In the genomic region with DNA sequence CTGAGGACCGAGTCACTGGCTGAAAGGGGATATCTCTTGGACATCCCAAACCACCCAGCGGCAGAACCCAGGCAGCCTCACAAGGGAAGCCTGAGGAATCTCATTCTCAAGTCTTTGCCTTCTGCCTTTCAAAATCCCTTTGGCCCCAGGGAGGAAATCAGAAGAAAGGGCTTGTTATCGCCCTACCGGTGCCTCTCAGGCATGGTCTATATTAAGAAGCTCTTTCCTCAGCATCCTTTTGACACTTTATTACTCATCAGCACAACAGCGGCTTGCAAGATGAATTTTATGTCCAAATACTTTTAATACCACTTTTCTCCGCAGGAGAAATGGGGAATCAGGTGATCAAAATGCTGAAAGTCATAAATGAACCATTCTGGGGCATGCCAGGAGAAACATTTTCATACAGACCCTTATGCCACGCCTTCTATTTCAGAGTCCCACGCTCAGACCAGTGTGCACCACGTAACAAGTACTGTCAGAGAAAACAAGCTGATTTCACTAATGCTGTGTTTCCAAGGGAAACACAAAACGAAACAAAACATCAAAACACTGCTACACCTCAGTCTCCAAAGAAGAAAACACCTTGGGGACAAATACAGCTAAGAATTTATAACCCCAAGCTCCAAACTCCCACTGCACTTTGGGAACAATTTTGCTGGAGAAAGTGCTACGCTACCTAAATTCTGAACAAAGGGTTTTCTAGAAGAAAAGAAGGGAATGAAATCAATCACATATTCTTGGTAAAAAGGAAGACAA, we compare ENCODE assay signal across 8 cellular contexts. TPM values are rescaled to one million over a fixed set of nuclear protein-coding genes. Genes with fewer than 3 reads are reported as not detected.
DNase-seq lines count a peak whose midpoint lies in the region; ATAC-seq and TF ChIP-seq lines count a peak whose summit lies in the region.

No MANE protein-coding gene starts in this region.

- peak in 1 of 12 donors; percentile 8 for TF ChIP-seq CTCF in heart left ventricle (IDR thresholded peaks at IDR 0.05)

- H3K36me3 ChIP-seq in heart left ventricle = peaks cover 0 to 2% (median 0%) of the 10 kb centered on the region in 9 donors
- H3K36me3 ChIP-seq in mesenchymal stem cell (ENCODE audit: control insufficient read depth in 1 of 2, insufficient read depth in 2 of 2, low read depth in 1 of 2, low read length in 2 of 2) = no peaks in the 10 kb centered on the region

- peak overlapping the region in 1 of 2 experiments; percentile 3 for H3K4ac ChIP-seq in mesenchymal stem cell (ENCODE audit: low read depth in 1 of 2, low read length in 2 of 2)

- H4K91ac ChIP-seq in mesenchymal stem cell (ENCODE audit: low read length) = no peak overlapping the region

- H2BK120ac ChIP-seq in mesenchymal stem cell (ENCODE audit: low read depth, low read length) = no peak overlapping the region

- H3K4me3 Mint-ChIP-seq in activated naive CD8-positive, alpha-beta T cell = peak overlapping the region; percentile 46

- H3K4me1 ChIP-seq in heart left ventricle (peaks cover 4 to 99% (median 56%) of the 10 kb centered on the region in 12 donors), mesenchymal stem cell (ENCODE audit: control insufficient read depth, insufficient read depth, low read depth, low read length) (peaks cover 18% of the 10 kb centered on the region)

- peak overlapping the region; percentile 44 for H2AK5ac ChIP-seq in mesenchymal stem cell (ENCODE audit: low read length, severe bottlenecking)

- 50 to 54% (median 52%) methylated on average over 11 of the region's 11 CpGs for WGBS in heart left ventricle, 4 donors
- WGBS in mesenchymal stem cell = 76% methylated on average over 11 of the region's 11 CpGs

- H3K9me3 ChIP-seq in heart left ventricle = no peaks in the 10 kb centered on the region
- H3K9me3 ChIP-seq in mesenchymal stem cell (ENCODE audit: control insufficient read depth, low read length) = no peaks in the 10 kb centered on the region

- H2BK15ac ChIP-seq in mesenchymal stem cell (ENCODE audit: low read depth, poor library complexity, severe bottlenecking) = no peak overlapping the region

- H3K27me3 ChIP-seq in heart left ventricle (no peaks in the 10 kb centered on the region), mesenchymal stem cell (ENCODE audit: control insufficient read depth in 1 of 2, insufficient read depth in 1 of 2, low read length in 2 of 2) (no peaks in the 10 kb centered on the region)

- intact Hi-C loops in heart left ventricle (cut with DNase I) (loop anchor here in 5 of 10 donors (2.0 to 5.0 kb wide), 3 partner anchors 27 to 43 kb away; no protein-coding TSS in a partner anchor), Right ventricle myocardium inferior (cut with DNase I) (loop anchor here (5.0 kb wide), 1 partner anchor 38 kb away; no protein-coding TSS in a partner anchor)

- no peak overlapping the region for H3K14ac ChIP-seq in mesenchymal stem cell (ENCODE audit: low read length in 2 of 2)

- peak overlapping the region; percentile 58 to 93 (median 81) for H3K27ac ChIP-seq in heart left ventricle
- no peak overlapping the region for H3K27ac ChIP-seq in mesenchymal stem cell (ENCODE audit: low read length, poor library complexity, severe bottlenecking)

- no peak overlapping the region for H2BK5ac ChIP-seq in mesenchymal stem cell (ENCODE audit: low read depth, low read length, poor library complexity, severe bottlenecking)

- peaks cover 3% of the 10 kb centered on the region for H3K36me3 Mint-ChIP-seq in activated naive CD8-positive, alpha-beta T cell

- TF ChIP-seq POLR2A in heart left ventricle (IDR thresholded peaks at IDR 0.05) = peak in 1 of 2 donors; percentile 52

- H3K4me1 Mint-ChIP-seq in activated naive CD8-positive, alpha-beta T cell (ENCODE audit: low read depth) = peaks cover 70% of the 10 kb centered on the region

- no peak overlapping the region for H3K23ac ChIP-seq in mesenchymal stem cell (ENCODE audit: low read length in 2 of 2)

- H3K4me2 ChIP-seq in mesenchymal stem cell (ENCODE audit: low read length, poor library complexity, severe bottlenecking) = no peak overlapping the region

- H3K9me3 Mint-ChIP-seq in activated naive CD8-positive, alpha-beta T cell (ENCODE audit: low read depth) = no peaks in the 10 kb centered on the region

- peaks cover 40% of the 10 kb centered on the region for H3K79me1 ChIP-seq in mesenchymal stem cell (replicated peaks; ENCODE audit: low read length, poor library complexity, severe bottlenecking)

- no peak overlapping the region for H2BK12ac ChIP-seq in mesenchymal stem cell (ENCODE audit: low read length in 2 of 2)

- H3K4me3 ChIP-seq in heart left ventricle (peak overlapping the region in 11 of 12 donors; percentile 13 to 61 (median 46)), mesenchymal stem cell (ENCODE audit: insufficient read depth in 1 of 2, low read depth in 1 of 2, low read length in 2 of 2) (peak overlapping the region in 1 of 2 experiments; percentile 27)

- peak overlapping the region in 1 of 2 experiments; percentile 11 for H3K18ac ChIP-seq in mesenchymal stem cell (ENCODE audit: low read depth in 1 of 2, low read length in 2 of 2)

- peak overlapping the region; percentile 39 for H3K9ac ChIP-seq in mesenchymal stem cell (ENCODE audit: low read length)

- peak overlapping the region; percentile 36 for H3K27ac Mint-ChIP-seq in activated naive CD8-positive, alpha-beta T cell

- ATAC-seq in heart left ventricle = peak in 3 of 4 donors; percentile 7 to 23 (median 8)
- no peak for ATAC-seq in Right ventricle myocardium inferior
- peak; percentile 57 for ATAC-seq in HG03432 (IDR thresholded peaks at IDR 0.05; ENCODE audit: unreplicated experiment)
- no peak for ATAC-seq in HG02840 (IDR thresholded peaks at IDR 0.05; ENCODE audit: low FRiP score, unreplicated experiment)

- no peaks in the 10 kb centered on the region for H3K27me3 Mint-ChIP-seq in activated naive CD8-positive, alpha-beta T cell

- H4K8ac ChIP-seq in mesenchymal stem cell (ENCODE audit: low read length) = no peak overlapping the region

- H2AFZ ChIP-seq in mesenchymal stem cell (ENCODE audit: low read depth, low read length) = no peak overlapping the region

- no peak for DNase-seq in heart left ventricle
- DNase-seq in Right ventricle myocardium inferior (ENCODE audit: missing footprints) = no peak
- DNase-seq in mesenchymal stem cell = no peak
- DNase-seq in NCI-H446 (lab: John Stamatoyannopoulos, UW) = no peak
- DNase-seq in NCI-H774 (lab: John Stamatoyannopoulos, UW) = no peak

RNA-seq across cellular contexts. Expression of a gene that starts 30.0 kb away (rescaled TPM):
- total RNA-seq in heart left ventricle = 100 to 1,000 TPM in 7 of 9 donors, 10 to 100 TPM in 2; 81.9 to 161 (median 116) TPM
- 100 to 1,000 TPM in 1 of 2 donors, 10 to 100 TPM in 1; 50.6 to 114 TPM for polyA plus RNA-seq in heart left ventricle
- total RNA-seq in Right ventricle myocardium inferior = 125 TPM
- 27.5 TPM for polyA plus RNA-seq in mesenchymal stem cell (2013, experiment 1 of 2)
- polyA plus RNA-seq in mesenchymal stem cell (2013, experiment 2 of 2) = 26.0 TPM

Comparison
In these comparisons a context has a peak if more than half of its experiments do, and no peak if none do; other contexts are left out.
1. ATAC-seq: peak in heart left ventricle (3 of 4) and HG03432 (single experiment); none in Right ventricle myocardium inferior (single experiment) and HG02840 (single experiment).